ENCODE assay signal across 9 cellular contexts in genomic region chr10:510415-510881, GRCh38.
DNase-seq lines count a peak whose midpoint lies in the region; ATAC-seq, FAIRE-seq and TF ChIP-seq lines count a peak whose summit lies in the region.
"Had no signal": no experiment of that assay in that cellular context is flagged by ENCODE, and none has a peak within 500 bp of the region (broad histone marks: within the 10 kb centered on the region; RNA-seq: fewer than 3 reads in every experiment).

No MANE protein-coding gene starts in this region.

- TF ChIP-seq CTCF in keratinocyte (optimal IDR thresholded peaks at IDR 0.05 in 1 of 3, IDR thresholded peaks at IDR 0.05 in 1 of 3, conservative IDR thresholded peaks at IDR 0.05 in 1 of 3; ENCODE audit: extremely low read depth in 1 of 3, insufficient read depth in 2 of 3, low read length in 3 of 3) (no peak), smooth muscle cell (IDR thresholded peaks at IDR 0.05; ENCODE audit: borderline replicate concordance, insufficient read depth, poor library complexity, severe bottlenecking) (no peak), body of pancreas (IDR thresholded peaks at IDR 0.05) (no peak), kidney (IDR thresholded peaks at IDR 0.05; ENCODE audit: borderline replicate concordance, extremely low read depth, insufficient read depth) (no peak)

- H3K36me3 ChIP-seq in keratinocyte (ENCODE audit: control insufficient read depth in 2 of 2, extremely low read depth in 1 of 2, insufficient read depth in 2 of 2, low read length in 2 of 2) (no peaks in the 10 kb centered on the region), smooth muscle cell (ENCODE audit: low read depth) (no peaks in the 10 kb centered on the region), body of pancreas (replicated peaks in 1 of 2; ENCODE audit: insufficient read depth in 1 of 2, low read depth in 2 of 2) (no peaks in the 10 kb centered on the region), kidney (ENCODE audit: control insufficient read depth in 1 of 2, insufficient read depth in 2 of 2, low read length in 2 of 2) (no peaks in the 10 kb centered on the region), Karpas-422 (ENCODE audit: insufficient read depth, low read length) (no peaks in the 10 kb centered on the region)

- TF ChIP-seq POLR2A in body of pancreas (IDR thresholded peaks at IDR 0.05) (no peak), erythroblast (IDR thresholded peaks at IDR 0.05; ENCODE audit: low read length) (no peak)

- H3K9me1 ChIP-seq in keratinocyte (ENCODE audit: control insufficient read depth, extremely low read depth, insufficient read depth, low read length), result no peaks in the 10 kb centered on the region

- H3K9ac ChIP-seq in keratinocyte (ENCODE audit: control insufficient read depth, extremely low read depth, insufficient read depth, low read length) (peak overlapping the region; percentile 14), smooth muscle cell (ENCODE audit: low read depth) (no peak overlapping the region), kidney (ENCODE audit: low read length in 2 of 2) (peak overlapping the region in 1 of 2 donors; percentile 26), Karpas-422 (ENCODE audit: low read length) (no peak overlapping the region)

- H3K27ac ChIP-seq in keratinocyte (ENCODE audit: control insufficient read depth, insufficient read depth, low read length), result no peak overlapping the region
- H3K27ac ChIP-seq in smooth muscle cell (ENCODE audit: low read depth), result peak overlapping the region; percentile 43
- H3K27ac ChIP-seq in body of pancreas, result peak overlapping the region in 1 of 4 donors; percentile 8
- H3K27ac ChIP-seq in kidney (ENCODE audit: low read depth in 2 of 2, low read length in 2 of 2), result peak overlapping the region in 1 of 2 donors; percentile 2
- no peak overlapping the region for H3K27ac ChIP-seq in Karpas-422 (ENCODE audit: low read length)
- H3K27ac ChIP-seq: HL-60 had no signal

- H3K79me2 ChIP-seq in keratinocyte (ENCODE audit: control insufficient read depth, insufficient read depth, low read length), result no peaks in the 10 kb centered on the region
- peaks cover 40% of the 10 kb centered on the region for H3K79me2 ChIP-seq in smooth muscle cell (ENCODE audit: low read depth)
- no peaks in the 10 kb centered on the region for H3K79me2 ChIP-seq in Karpas-422 (ENCODE audit: low read length)

- H3K27me3 ChIP-seq in keratinocyte (ENCODE audit: control insufficient read depth, extremely low read depth, insufficient read depth, low read length) (no peaks in the 10 kb centered on the region), smooth muscle cell (ENCODE audit: low read depth) (no peaks in the 10 kb centered on the region), body of pancreas (no peaks in the 10 kb centered on the region), Karpas-422 (ENCODE audit: low read length) (no peaks in the 10 kb centered on the region)

- WGBS in smooth muscle cell (ENCODE audit: low lambda C conversion rate), result 76% methylated on average over 17 of the region's 17 CpGs
- WGBS in body of pancreas, 2 donors, result 67 to 79% methylated on average over 17 of the region's 17 CpGs

- H3K4me2 ChIP-seq in keratinocyte (ENCODE audit: control insufficient read depth, extremely low read depth, insufficient read depth, low read depth, low read length) (peak overlapping the region; percentile 53), smooth muscle cell (no peak overlapping the region), Karpas-422 (ENCODE audit: low read depth, low read length, poor library complexity, severe bottlenecking) (no peak overlapping the region)

- dilution Hi-C loops in keratinocyte (cut with MboI; ENCODE audit: extremely low pct_ligation_motif_present, low sequenced_read_pairs), result no loop called here

- H3K4me1 ChIP-seq in keratinocyte (ENCODE audit: control insufficient read depth, extremely low read depth, insufficient read depth, low read length) (peaks cover 14% of the 10 kb centered on the region), smooth muscle cell (ENCODE audit: low read depth) (peaks cover 3% of the 10 kb centered on the region), body of pancreas (peaks cover 31% of the 10 kb centered on the region), kidney (ENCODE audit: control insufficient read depth in 1 of 2, insufficient read depth in 1 of 2, low read depth in 1 of 2, low read length in 2 of 2) (peaks cover 3 to 7% of the 10 kb centered on the region in 2 donors), Karpas-422 (ENCODE audit: low read length) (no peaks in the 10 kb centered on the region)

- H4K20me1 ChIP-seq in keratinocyte (ENCODE audit: control insufficient read depth, extremely low read depth, insufficient read depth, low read length), result no peaks in the 10 kb centered on the region
- peaks cover 82% of the 10 kb centered on the region for H4K20me1 ChIP-seq in smooth muscle cell (ENCODE audit: low read depth)
- H4K20me1 ChIP-seq in Karpas-422 (ENCODE audit: insufficient read depth, low read depth, low read length), result no peaks in the 10 kb centered on the region

- intact Hi-C loops in body of pancreas (cut with DNase I) (no loop called here), kidney (cut with DNase I) (loop anchor here (5.0 kb wide), 1 partner anchor 282 kb away; no protein-coding TSS in a partner anchor)

- FAIRE-seq in keratinocyte (lab: Jason Lieb, UNC) (peak; percentile 73), kidney (lab: Jason Lieb, UNC) (no peak)

- H3F3A ChIP-seq in smooth muscle cell (ENCODE audit: low read depth), result no peaks in the 10 kb centered on the region

- no peak for ATAC-seq in body of pancreas

- no peaks in the 10 kb centered on the region for H3K9me2 ChIP-seq in Karpas-422 (replicated peaks; ENCODE audit: insufficient read depth, low read length)

- H3K9me3 ChIP-seq in keratinocyte (ENCODE audit: control insufficient read depth, low read depth, low read length) (no peaks in the 10 kb centered on the region), smooth muscle cell (replicated peaks; ENCODE audit: low read depth) (no peaks in the 10 kb centered on the region), body of pancreas (no peaks in the 10 kb centered on the region), kidney (ENCODE audit: control insufficient read depth in 1 of 2, low read length in 2 of 2) (no peaks in the 10 kb centered on the region), Karpas-422 (ENCODE audit: low read length) (no peaks in the 10 kb centered on the region)

- DNase-seq in NCI-H1105 (lab: John Stamatoyannopoulos, UW) (peak; percentile 83), cerebellum (ENCODE audit: low spot score) (peak; percentile 68), keratinocyte (ENCODE audit: low read depth, low spot score) (no peak), smooth muscle cell (lab: John Stamatoyannopoulos, UW; ENCODE audit: unreplicated experiment) (no peak), body of pancreas (no peak), kidney (no peak), Karpas-422 (no peak), erythroblast (lab: John Stamatoyannopoulos, UW) (no peak)

- H3K4me3 ChIP-seq in keratinocyte (ENCODE audit: control insufficient read depth in 2 of 3, extremely low read depth in 1 of 3, insufficient read depth in 2 of 3, low read depth in 1 of 3, low read length in 3 of 3), result peak overlapping the region in 1 of 3 experiments; percentile 9
- no peak overlapping the region for H3K4me3 ChIP-seq in smooth muscle cell
- no peak overlapping the region for H3K4me3 ChIP-seq in body of pancreas
- no peak overlapping the region for H3K4me3 ChIP-seq in kidney (ENCODE audit: low read length in 2 of 2)
- no peak overlapping the region for H3K4me3 ChIP-seq in Karpas-422 (ENCODE audit: low read length)

- H2AFZ ChIP-seq in keratinocyte (ENCODE audit: control insufficient read depth, low read length), result no peak overlapping the region
- H2AFZ ChIP-seq in smooth muscle cell (ENCODE audit: low read depth), result no peak overlapping the region
- no peak overlapping the region for H2AFZ ChIP-seq in Karpas-422 (ENCODE audit: low read length)

Comparison
In these comparisons a context has a peak if more than half of its experiments do, and no peak if none do; other contexts are left out.
1. DNase-seq: peak in NCI-H1105 (single experiment) and cerebellum (single experiment); none in keratinocyte (single experiment), smooth muscle cell (single experiment), body of pancreas (0 of 4), kidney (single experiment), Karpas-422 (single experiment) and erythroblast (0 of 2).